ENCODE assay signal across 8 cellular contexts in genomic region chr6:119333707-119334295, GRCh38. TPM values are rescaled to one million over a fixed set of nuclear protein-coding genes. Genes with fewer than 3 reads are reported as not detected.
DNase-seq lines count a peak whose midpoint lies in the region; ATAC-seq and TF ChIP-seq lines count a peak whose summit lies in the region.

No MANE protein-coding gene starts in this region.

- no peaks in the 10 kb centered on the region for H3K4me1 ChIP-seq in fibroblast of lung (ENCODE audit: control insufficient read depth, extremely low read depth, insufficient read depth, low read length)
- H3K4me1 ChIP-seq in uterus: no peaks in the 10 kb centered on the region

- TF ChIP-seq CTCF in GM10248 (IDR thresholded peaks at IDR 0.05; ENCODE audit: control extremely low read depth, extremely low read depth, low read depth, missing control alignments) (peak; percentile 47), fibroblast of lung (conservative IDR thresholded peaks at IDR 0.05 in 1 of 2, IDR thresholded peaks at IDR 0.05 in 1 of 2; ENCODE audit: low read depth in 1 of 2, low read length in 2 of 2) (peak; percentile 11 to 29), uterus (IDR thresholded peaks at IDR 0.05) (peak; percentile 24 to 48 (median 37))

- H3K4me2 ChIP-seq in fibroblast of lung (ENCODE audit: extremely low read depth, insufficient read depth, low read length): no peak overlapping the region

- no peak overlapping the region for H3K9ac ChIP-seq in fibroblast of lung (ENCODE audit: insufficient read depth, low read length)

- H3K9me3 ChIP-seq in fibroblast of lung (ENCODE audit: control insufficient read depth, insufficient read depth, low read depth, low read length) (no peaks in the 10 kb centered on the region), uterus (no peaks in the 10 kb centered on the region)

- intact Hi-C loops in uterus (cut with DNase I; ENCODE audit: low total_unique reads): no loop called here
- intact Hi-C loops in left cardiac atrium (cut with DNase I): no loop called here

- CTCF ChIA-PET in GM10248 (lab: Yijun Ruan, JAX): interaction anchor here (1.0 to 3.7 kb wide), 14 partner anchors 8 to 394 kb away, joined by 3 to 20 read pairs (median 5); no protein-coding TSS in a partner anchor

- H3K79me2 ChIP-seq in fibroblast of lung (ENCODE audit: control insufficient read depth, insufficient read depth, low read length): peaks cover 2% of the 10 kb centered on the region

- TF ChIP-seq POLR2A in uterus (IDR thresholded peaks at IDR 0.05): no peak

- no peaks in the 10 kb centered on the region for H3K36me3 ChIP-seq in fibroblast of lung (ENCODE audit: control insufficient read depth, insufficient read depth, low read length)
- H3K36me3 ChIP-seq in uterus: no peaks in the 10 kb centered on the region

- POLR2A ChIA-PET in GM10248 (lab: Yijun Ruan, JAX): interaction anchor here (0.7 kb wide), 1 partner anchor 19 kb away, joined by 4 read pairs; no protein-coding TSS in a partner anchor

- ATAC-seq in left cardiac atrium: no peak

- peak; percentile 26 for DNase-seq in GM10248 (ENCODE audit: extremely low spot score)
- DNase-seq in H4 (ENCODE audit: low spot score): peak; percentile 6
- peak; percentile 38 for DNase-seq in NCI-H748 treated with DMSO at 0.1 percent for 48 hours (lab: John Stamatoyannopoulos, UW)
- DNase-seq in fibroblast of lung (ENCODE audit: low read depth in 2 of 2): no peak
- no peak for DNase-seq in uterus
- no peak for DNase-seq in medulla oblongata (ENCODE audit: extremely low spot score)
- DNase-seq in NCI-H774 (lab: John Stamatoyannopoulos, UW): no peak
- no peak for DNase-seq in left cardiac atrium

- H2AFZ ChIP-seq in fibroblast of lung (ENCODE audit: low read length): no peak overlapping the region

- H4K20me1 ChIP-seq in fibroblast of lung (ENCODE audit: control insufficient read depth, extremely low read depth, insufficient read depth, low read length): no peaks in the 10 kb centered on the region

- no peak overlapping the region for H3K27ac ChIP-seq in fibroblast of lung (ENCODE audit: insufficient read depth, low read length)
- peak overlapping the region in 1 of 2 donors; percentile 20 for H3K27ac ChIP-seq in uterus

- H3K4me3 ChIP-seq in fibroblast of lung (replicated peaks in 1 of 4; ENCODE audit: control extremely low read depth in 1 of 4, insufficient read depth in 1 of 4, low read depth in 3 of 4, low read length in 4 of 4) (no peak overlapping the region), uterus (no peak overlapping the region)

- no peaks in the 10 kb centered on the region for H3K27me3 ChIP-seq in fibroblast of lung (ENCODE audit: control insufficient read depth, insufficient read depth, low read length)
- no peaks in the 10 kb centered on the region for H3K27me3 ChIP-seq in uterus

RNA-seq across cellular contexts. Expression of gene MAN1A1, which starts 15.8 kb away (rescaled TPM):
- total RNA-seq in H4 (2014; rRNA removed; shearing (Covaris generic)): 11.7 and 14.1 TPM in 2 replicates
- total RNA-seq in fibroblast of lung (90.9 and 120 TPM in 2 replicates), uterus (10 to 100 TPM; 30.0 to 99.0 (median 69.8) TPM), left cardiac atrium (10 to 100 TPM; 30.3 to 45.0 TPM)
- polyA plus RNA-seq in fibroblast of lung: 39.5 and 48.2 TPM in 2 replicates
- polyA plus RNA-seq in fibroblast of lung (2012): 26.8 and 32.6 TPM in 2 replicates
- 3.8 and 5.5 TPM in 2 replicates for polyA minus RNA-seq in fibroblast of lung (ENCODE audit: low replicate concordance)

Comparison
In these comparisons a context has a peak if more than half of its experiments do, and no peak if none do; other contexts are left out.
1. DNase-seq: peak in GM10248 (single experiment), H4 (single experiment) and NCI-H748 treated with DMSO at 0.1 percent for 48 hours (single experiment); none in fibroblast of lung (0 of 2), uterus (0 of 2), medulla oblongata (single experiment), NCI-H774 (single experiment) and left cardiac atrium (single experiment).
2. Peak in every context shown above with its lines, with median percentiles within 50 percentile points of each other: CTCF ChIP-seq.